Comparison of ENCODE assay signal across 2 cellular contexts in the genomic region with DNA sequence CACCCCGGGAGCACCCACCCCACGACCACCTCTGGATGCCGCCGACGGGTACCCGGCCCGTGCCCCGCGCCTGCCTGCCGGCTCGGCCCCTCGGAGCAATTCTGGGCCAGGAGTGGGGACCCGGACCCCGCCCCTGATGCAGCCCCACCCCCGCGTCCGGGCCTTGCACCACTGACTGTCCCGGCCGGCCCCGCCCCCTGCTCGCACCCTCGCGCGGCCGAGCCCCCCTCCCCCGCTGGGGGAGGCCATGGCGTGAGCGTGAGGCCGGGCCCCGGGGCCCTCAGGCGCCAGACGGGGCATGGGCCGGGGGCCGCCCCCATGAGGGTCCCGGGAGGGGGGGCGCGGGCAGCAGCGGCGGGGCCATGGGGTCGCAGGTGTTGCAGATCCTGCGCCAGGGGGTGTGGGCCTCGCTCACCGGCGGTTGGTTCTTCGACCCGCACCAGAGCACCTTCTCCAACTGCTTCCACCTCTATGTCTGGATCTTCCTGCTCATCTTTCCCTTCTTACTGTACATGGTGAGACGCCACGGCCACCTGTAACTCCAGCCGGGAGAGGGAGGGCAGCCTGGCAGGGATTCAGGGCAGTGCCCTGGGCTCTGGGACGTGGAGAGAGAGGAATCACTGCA.
TF ChIP-seq lines count a peak whose summit lies in the region.

No MANE protein-coding gene starts in this region.

TF ChIP-seq in GM23338, 12 proteins besides CTCF, POLR2A, EP300 and RAD21:
- TF ChIP-seq CREB1 (CRISPR knock-in tag; IDR thresholded peaks at IDR 0.05; ENCODE audit: low read depth) (no peak), ZNF331 (CRISPR knock-in tag; IDR thresholded peaks at IDR 0.05; ENCODE audit: low read depth) (no peak), POLR2AphosphoS5 (IDR thresholded peaks at IDR 0.05; ENCODE audit: low read depth) (no peak), REST (IDR thresholded peaks at IDR 0.05; ENCODE audit: unreplicated experiment) (no peak), ZNF114 (CRISPR knock-in tag; IDR thresholded peaks at IDR 0.05) (no peak)

TF ChIP-seq in HepG2, 621 proteins besides CTCF, POLR2A, EP300 and RAD21 (continues in another document):
- TF ChIP-seq ATF7 (IDR thresholded peaks at IDR 0.05), result no peak
- no peak for TF ChIP-seq ATF7 (CRISPR knock-in tag; IDR thresholded peaks at IDR 0.05)
- TF ChIP-seq, protein P1, sequence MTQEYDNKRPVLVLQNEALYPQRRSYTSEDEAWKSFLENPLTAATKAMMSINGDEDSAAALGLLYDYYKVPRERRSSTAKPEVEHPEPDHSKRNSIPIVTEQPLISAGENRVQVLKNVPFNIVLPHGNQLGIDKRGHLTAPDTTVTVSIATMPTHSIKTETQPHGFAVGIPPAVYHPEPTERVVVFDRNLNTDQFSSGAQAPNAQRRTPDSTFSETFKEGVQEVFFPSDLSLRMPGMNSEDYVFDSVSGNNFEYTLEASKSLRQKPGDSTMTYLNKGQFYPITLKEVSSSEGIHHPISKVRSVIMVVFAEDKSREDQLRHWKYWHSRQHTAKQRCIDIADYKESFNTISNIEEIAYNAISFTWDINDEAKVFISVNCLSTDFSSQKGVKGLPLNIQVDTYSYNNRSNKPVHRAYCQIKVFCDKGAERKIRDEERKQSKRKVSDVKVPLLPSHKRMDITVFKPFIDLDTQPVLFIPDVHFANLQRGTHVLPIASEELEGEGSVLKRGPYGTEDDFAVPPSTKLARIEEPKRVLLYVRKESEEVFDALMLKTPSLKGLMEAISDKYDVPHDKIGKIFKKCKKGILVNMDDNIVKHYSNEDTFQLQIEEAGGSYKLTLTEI (CRISPR knock-in tag; conservative IDR thresholded peaks at IDR 0.05), result no peak
- no peak for TF ChIP-seq PHF21A (CRISPR knock-in tag; IDR thresholded peaks at IDR 0.05)
- TF ChIP-seq RELA (CRISPR knock-in tag; IDR thresholded peaks at IDR 0.05), result no peak; the same call in 1 of the 2 replicates
- no peak for TF ChIP-seq MAZ (IDR thresholded peaks at IDR 0.05; ENCODE audit: borderline replicate concordance, low read depth, low read length)
- peak; percentile 40; the same call in 1 of the 2 replicates for TF ChIP-seq MAZ (CRISPR knock-in tag; IDR thresholded peaks at IDR 0.05; ENCODE audit: low read depth)
- no peak for TF ChIP-seq SP1 (IDR thresholded peaks at IDR 0.05)
- no peak for TF ChIP-seq SP1 (CRISPR knock-in tag; IDR thresholded peaks at IDR 0.05)
- no peak for TF ChIP-seq WIZ (CRISPR knock-in tag; IDR thresholded peaks at IDR 0.05)
- no peak for TF ChIP-seq ZSCAN5A (CRISPR knock-in tag; IDR thresholded peaks at IDR 0.05; ENCODE audit: borderline replicate concordance)
- TF ChIP-seq, protein P2, sequence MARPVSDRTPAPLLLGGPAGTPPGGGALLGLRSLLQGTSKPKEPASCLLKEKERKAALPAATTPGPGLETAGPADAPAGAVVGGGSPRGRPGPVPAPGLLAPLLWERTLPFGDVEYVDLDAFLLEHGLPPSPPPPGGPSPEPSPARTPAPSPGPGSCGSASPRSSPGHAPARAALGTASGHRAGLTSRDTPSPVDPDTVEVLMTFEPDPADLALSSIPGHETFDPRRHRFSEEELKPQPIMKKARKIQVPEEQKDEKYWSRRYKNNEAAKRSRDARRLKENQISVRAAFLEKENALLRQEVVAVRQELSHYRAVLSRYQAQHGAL (CRISPR knock-in tag; IDR thresholded peaks at IDR 0.05; ENCODE audit: not compliant biosample characterization), result no peak
- no peak for TF ChIP-seq PAF1 (CRISPR knock-in tag; IDR thresholded peaks at IDR 0.05)
- TF ChIP-seq NCOR1 (IDR thresholded peaks at IDR 0.05; ENCODE audit: borderline replicate concordance, low read length), result no peak
- no peak for TF ChIP-seq ZNF574 (CRISPR knock-in tag; IDR thresholded peaks at IDR 0.05)
- 0 out of 2 replicates have a peak, but pooled peaks have one; percentile 47 for TF ChIP-seq ZNF333 (CRISPR knock-in tag; IDR thresholded peaks at IDR 0.05; ENCODE audit: borderline replicate concordance)
- no peak for TF ChIP-seq DNMT1 (CRISPR knock-in tag; IDR thresholded peaks at IDR 0.05)
- TF ChIP-seq CAMTA2 (CRISPR knock-in tag; IDR thresholded peaks at IDR 0.05; ENCODE audit: borderline replicate concordance), result no peak
- TF ChIP-seq FOXJ3 (CRISPR knock-in tag; IDR thresholded peaks at IDR 0.05; ENCODE audit: borderline replicate concordance), result no peak
- TF ChIP-seq HOXD1 (CRISPR knock-in tag; IDR thresholded peaks at IDR 0.05), result no peak
- TF ChIP-seq, protein P3, sequence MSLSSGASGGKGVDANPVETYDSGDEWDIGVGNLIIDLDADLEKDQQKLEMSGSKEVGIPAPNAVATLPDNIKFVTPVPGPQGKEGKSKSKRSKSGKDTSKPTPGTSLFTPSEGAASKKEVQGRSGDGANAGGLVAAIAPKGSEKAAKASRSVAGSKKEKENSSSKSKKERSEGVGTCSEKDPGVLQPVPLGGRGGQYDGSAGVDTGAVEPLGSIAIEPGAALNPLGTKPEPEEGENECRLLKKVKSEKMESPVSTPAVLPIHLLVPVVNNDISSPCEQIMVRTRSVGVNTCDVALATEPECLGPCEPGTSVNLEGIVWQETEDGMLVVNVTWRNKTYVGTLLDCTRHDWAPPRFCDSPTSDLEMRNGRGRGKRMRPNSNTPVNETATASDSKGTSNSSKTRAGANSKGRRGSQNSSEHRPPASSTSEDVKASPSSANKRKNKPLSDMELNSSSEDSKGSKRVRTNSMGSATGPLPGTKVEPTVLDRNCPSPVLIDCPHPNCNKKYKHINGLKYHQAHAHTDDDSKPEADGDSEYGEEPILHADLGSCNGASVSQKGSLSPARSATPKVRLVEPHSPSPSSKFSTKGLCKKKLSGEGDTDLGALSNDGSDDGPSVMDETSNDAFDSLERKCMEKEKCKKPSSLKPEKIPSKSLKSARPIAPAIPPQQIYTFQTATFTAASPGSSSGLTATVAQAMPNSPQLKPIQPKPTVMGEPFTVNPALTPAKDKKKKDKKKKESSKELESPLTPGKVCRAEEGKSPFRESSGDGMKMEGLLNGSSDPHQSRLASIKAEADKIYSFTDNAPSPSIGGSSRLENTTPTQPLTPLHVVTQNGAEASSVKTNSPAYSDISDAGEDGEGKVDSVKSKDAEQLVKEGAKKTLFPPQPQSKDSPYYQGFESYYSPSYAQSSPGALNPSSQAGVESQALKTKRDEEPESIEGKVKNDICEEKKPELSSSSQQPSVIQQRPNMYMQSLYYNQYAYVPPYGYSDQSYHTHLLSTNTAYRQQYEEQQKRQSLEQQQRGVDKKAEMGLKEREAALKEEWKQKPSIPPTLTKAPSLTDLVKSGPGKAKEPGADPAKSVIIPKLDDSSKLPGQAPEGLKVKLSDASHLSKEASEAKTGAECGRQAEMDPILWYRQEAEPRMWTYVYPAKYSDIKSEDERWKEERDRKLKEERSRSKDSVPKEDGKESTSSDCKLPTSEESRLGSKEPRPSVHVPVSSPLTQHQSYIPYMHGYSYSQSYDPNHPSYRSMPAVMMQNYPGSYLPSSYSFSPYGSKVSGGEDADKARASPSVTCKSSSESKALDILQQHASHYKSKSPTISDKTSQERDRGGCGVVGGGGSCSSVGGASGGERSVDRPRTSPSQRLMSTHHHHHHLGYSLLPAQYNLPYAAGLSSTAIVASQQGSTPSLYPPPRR (CRISPR knock-in tag; IDR thresholded peaks at IDR 0.05; ENCODE audit: borderline replicate concordance), result 0 out of 2 replicates have a peak, but pooled peaks have one; percentile 29
- peak; percentile 41 for TF ChIP-seq SPEN (CRISPR knock-in tag; IDR thresholded peaks at IDR 0.05; ENCODE audit: low read depth)
- TF ChIP-seq TBX2 (CRISPR knock-in tag; IDR thresholded peaks at IDR 0.05; ENCODE audit: borderline replicate concordance), result no peak
- no peak for TF ChIP-seq SUZ12 (IDR thresholded peaks at IDR 0.05; ENCODE audit: low read depth, low read length)
- TF ChIP-seq AKNA (CRISPR knock-in tag; IDR thresholded peaks at IDR 0.05; ENCODE audit: borderline replicate concordance), result no peak
- no peak for TF ChIP-seq GPBP1L1 (CRISPR knock-in tag; IDR thresholded peaks at IDR 0.05)
- TF ChIP-seq ZHX1 (CRISPR knock-in tag; IDR thresholded peaks at IDR 0.05; ENCODE audit: low read depth), result no peak
- TF ChIP-seq KLF12 (CRISPR knock-in tag; IDR thresholded peaks at IDR 0.05; ENCODE audit: borderline replicate concordance), result no peak
- TF ChIP-seq ETV6 (CRISPR knock-in tag; conservative IDR thresholded peaks at IDR 0.05), result no peak
- no peak for TF ChIP-seq MTA1 (CRISPR knock-in tag; IDR thresholded peaks at IDR 0.05; ENCODE audit: borderline replicate concordance)
- no peak for TF ChIP-seq CREB1 (IDR thresholded peaks at IDR 0.05)
- no peak for TF ChIP-seq CREB1 (CRISPR knock-in tag; IDR thresholded peaks at IDR 0.05)
- 0 out of 2 replicates have a peak, but pooled peaks have one; percentile 32 for TF ChIP-seq EEA1 (CRISPR knock-in tag; IDR thresholded peaks at IDR 0.05; ENCODE audit: borderline replicate concordance)
